13 cellular contexts compared by ENCODE assay signal in the genomic region with DNA sequence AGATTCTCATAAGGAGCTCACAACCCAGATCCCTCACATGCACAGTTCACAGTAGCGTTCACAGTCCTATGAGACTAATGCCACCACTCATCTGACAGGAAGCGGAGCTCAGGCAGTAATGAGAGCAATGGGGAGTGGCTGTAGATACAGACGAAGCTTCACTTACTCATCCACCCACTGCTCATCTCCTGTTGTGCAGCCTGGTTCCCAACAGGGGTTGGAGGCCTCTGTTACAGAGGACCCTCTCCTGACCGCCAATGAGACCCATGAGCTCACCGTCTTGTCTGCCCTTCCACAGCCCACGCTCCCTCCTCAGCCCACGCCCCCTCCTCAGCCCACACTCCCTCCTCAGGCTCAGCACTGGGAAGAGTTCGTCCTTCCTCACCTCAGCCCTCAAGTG. TPM values are rescaled to one million over a fixed set of nuclear protein-coding genes. Genes with fewer than 3 reads are reported as not detected.
DNase-seq lines count a peak whose midpoint lies in the region; ATAC-seq, FAIRE-seq and TF ChIP-seq lines count a peak whose summit lies in the region.
"Had no signal": no experiment of that assay in that cellular context is flagged by ENCODE, and none has a peak within 500 bp of the region (broad histone marks: within the 10 kb centered on the region; RNA-seq: fewer than 3 reads in every experiment).

No MANE protein-coding gene starts in this region.

- H4K20me1 ChIP-seq in mammary epithelial cell (ENCODE audit: insufficient read depth, low read length) = no peaks in the 10 kb centered on the region

- BruUV-seq in mammary epithelial cell (replicated peaks; lab: Mats Ljungman, UMichigan) = no TSS peak

- 89% methylated on average over 3 of the region's 8 CpGs for WGBS in mammary epithelial cell (ENCODE audit: low coverage, missing lambda C conversion rate)

- FAIRE-seq in D721Med (lab: Jason Lieb, UNC) = no peak

- H3K27me3 ChIP-seq in mammary epithelial cell (ENCODE audit: insufficient read depth, low read length) (no peaks in the 10 kb centered on the region), breast epithelium (no peaks in the 10 kb centered on the region)

- no peaks in the 10 kb centered on the region for H3K9me3 ChIP-seq in mammary epithelial cell (replicated peaks; ENCODE audit: insufficient read depth, low read length)
- no peaks in the 10 kb centered on the region for H3K9me3 ChIP-seq in breast epithelium

- dilution Hi-C loops in mammary epithelial cell (cut with HindIII; ENCODE audit: low sequenced_read_pairs) = loop anchor here (5.0 kb wide), 1 partner anchor 36 kb away; no protein-coding TSS in a partner anchor

- TF ChIP-seq POLR2A in breast epithelium (IDR thresholded peaks at IDR 0.05) = no peak

- intact Hi-C loops in mammary epithelial cell (cut with micrococcal nuclease) (no loop called here), breast epithelium (cut with DNase I; ENCODE audit: low total_unique reads) (no loop called here), left colon (cut with DNase I, micrococcal nuclease) (loop anchor here in 1 of 2 donors (10.0 kb wide), 1 partner anchor 62 kb away; a partner anchor contains a TSS)

- H3K79me2 ChIP-seq in mammary epithelial cell (ENCODE audit: insufficient read depth, low read length) = no peaks in the 10 kb centered on the region

- CTCF ChIA-PET in mammary epithelial cell (lab: Charles Lee; ENCODE audit: low non-redundant PET) = no interaction called here

- no peak for TF ChIP-seq CTCF in mammary epithelial cell (conservative IDR thresholded peaks at IDR 0.05 in 1 of 2, IDR thresholded peaks at IDR 0.05 in 1 of 2; ENCODE audit: extremely low read depth in 1 of 2, insufficient read depth in 1 of 2, low read depth in 1 of 2, low read length in 2 of 2)
- TF ChIP-seq CTCF in breast epithelium (IDR thresholded peaks at IDR 0.05) = no peak
- no peak for TF ChIP-seq CTCF in D721Med (IDR thresholded peaks at IDR 0.05; ENCODE audit: insufficient read depth, missing control alignments)

- H3K36me3 ChIP-seq in mammary epithelial cell (ENCODE audit: insufficient read depth, low read length) (no peaks in the 10 kb centered on the region), breast epithelium (no peaks in the 10 kb centered on the region)

- H3K4me2 ChIP-seq in mammary epithelial cell (ENCODE audit: insufficient read depth, low read depth, low read length) = no peak overlapping the region
- H3K4me2 ChIP-seq: KMS-11 had no signal

- H3K4me1 ChIP-seq in mammary epithelial cell (ENCODE audit: insufficient read depth, low read length) (no peaks in the 10 kb centered on the region), breast epithelium (no peaks in the 10 kb centered on the region)

- no peak overlapping the region for H3K4me3 ChIP-seq in mammary epithelial cell (replicated peaks in 1 of 3; ENCODE audit: insufficient read depth in 1 of 3, low read depth in 2 of 3, low read length in 3 of 3)
- H3K4me3 ChIP-seq in breast epithelium = no peak overlapping the region

- peak; percentile 25 for ATAC-seq in left colon
- ATAC-seq in HG03571 (IDR thresholded peaks at IDR 0.05; ENCODE audit: unreplicated experiment) = no peak
- no peak for ATAC-seq in HG03159 (IDR thresholded peaks at IDR 0.05; ENCODE audit: unreplicated experiment)
- ATAC-seq: left ventricle myocardium superior; stimulated activated naive B cell treated with anti-CD40 and anti-IgM and Interleukin-4, amounts not matched to agents 10 μg/mL and 1 μg/mL and 100 μg/mL, for 72 hours had no signal

- no peak overlapping the region for H2AFZ ChIP-seq in mammary epithelial cell (ENCODE audit: low read depth, low read length)

- peak; percentile 10 for DNase-seq in mammary epithelial cell
- no peak for DNase-seq in breast epithelium (ENCODE audit: low spot score in 2 of 2)
- DNase-seq in activated T-cell treated with anti-CD3 and anti-CD28 coated beads for 48 hours (ENCODE audit: low read depth) = peak; percentile 33
- peak in 1 of 2 donors; percentile 26 for DNase-seq in left colon
- no peak for DNase-seq in D721Med (ENCODE audit: insufficient read length, low spot score)
- DNase-seq in AML-193 (lab: John Stamatoyannopoulos, UW) = no peak
- DNase-seq: left ventricle myocardium superior; stimulated activated naive B cell treated with anti-CD40 and anti-IgM and Interleukin-4, amounts not matched to agents 10 μg/mL and 1 μg/mL and 100 μg/mL, for 72 hours had no signal

- no peak overlapping the region for H3K9ac ChIP-seq in mammary epithelial cell (ENCODE audit: insufficient read depth, low read length)
- H3K9ac ChIP-seq: KMS-11 had no signal

- H3K27ac ChIP-seq in mammary epithelial cell (ENCODE audit: insufficient read depth, low read depth, low read length) = no peak overlapping the region
- no peak overlapping the region for H3K27ac ChIP-seq in breast epithelium
- H3K27ac ChIP-seq: KMS-11 had no signal

- in situ Hi-C loops in mammary epithelial cell (cut with MboI; ENCODE audit: low sequenced_read_pairs in 2 of 2) = no loop called here

RNA-seq across cellular contexts. Expression of a gene that starts 39.6 kb away (rescaled TPM):
- total RNA-seq in mammary epithelial cell = under 1 TPM; 0.50 to 0.66 TPM
- 0.35 TPM for polyA plus RNA-seq in mammary epithelial cell
- not detected for polyA minus RNA-seq in mammary epithelial cell
- total RNA-seq in breast epithelium = 1 to 10 TPM in 1 of 3 donors, under 1 TPM in 2; 0.48 to 2.3 (median 0.88) TPM
- total RNA-seq in left colon = 1 to 10 TPM; 3.3 to 7.4 TPM
- total RNA-seq: left ventricle myocardium superior; T-helper 2 cell treated with Interferon-gamma antibody and Interleukin-4, amounts not matched to agents 100 ng/mL and 5 ng/mL, for 36 hours had no signal

RNA-seq across cellular contexts. Expression of a gene that starts 52.8 kb away (rescaled TPM):
- total RNA-seq in mammary epithelial cell (not detected), breast epithelium (1 to 10 TPM in 1 of 3 donors, under 1 TPM in 2; 0.32 to 1.5 (median 0.66) TPM), left colon (1 to 10 TPM in 1 of 2 donors, under 1 TPM in 1; 0.67 to 1.0 TPM)
- not detected for polyA plus RNA-seq in mammary epithelial cell
- polyA minus RNA-seq in mammary epithelial cell = not detected
- total RNA-seq: left ventricle myocardium superior, pulmonary artery endothelial cell had no signal

RNA-seq across cellular contexts. Expression of a gene that starts 57.2 kb away (rescaled TPM):
- 1 to 10 TPM; 7.7 to 8.7 TPM for total RNA-seq in mammary epithelial cell
- polyA plus RNA-seq in mammary epithelial cell = 3.9 TPM
- 5.0 TPM for polyA minus RNA-seq in mammary epithelial cell
- total RNA-seq in breast epithelium = 10 to 100 TPM in 2 of 3 donors, 1 to 10 TPM in 1; 7.5 to 18.4 (median 18.4) TPM
- 100 to 1,000 TPM in 1 of 2 donors, 10 to 100 TPM in 1; 63.5 to 171 TPM for total RNA-seq in left colon

Comparison
In these comparisons a context has a peak if more than half of its experiments do, and no peak if none do; other contexts are left out.
1. DNase-seq: peak in mammary epithelial cell (single experiment) and activated T-cell treated with anti-CD3 and anti-CD28 coated beads for 48 hours (single experiment); none in breast epithelium (0 of 2), D721Med (single experiment) and AML-193 (0 of 2).